Comparison of ENCODE assay signal across 25 cellular contexts in genomic region chr2:26527726-26528125, GRCh38. TPM values are rescaled to one million over a fixed set of nuclear protein-coding genes. Genes with fewer than 3 reads are reported as not detected.
DNase-seq lines count a peak whose midpoint lies in the region; ATAC-seq, FAIRE-seq and TF ChIP-seq lines count a peak whose summit lies in the region.
"Had no signal": no experiment of that assay in that cellular context is flagged by ENCODE, and none has a peak within 500 bp of the region (broad histone marks: within the 10 kb centered on the region; RNA-seq: fewer than 3 reads in every experiment).

No MANE protein-coding gene starts in this region.

- no peaks in the 10 kb centered on the region for H3K36me3 Mint-ChIP-seq in activated naive CD4-positive, alpha-beta T cell treated with anti-CD3 and anti-CD28 coated beads for 36 hours (ENCODE audit: low read depth)
- H3K36me3 Mint-ChIP-seq: CD4-positive, CD25-positive, alpha-beta regulatory T cell; CD8-positive, alpha-beta memory T cell had no signal

- DNase-seq in activated naive CD4-positive, alpha-beta T cell treated with anti-CD3 and anti-CD28 coated beads for 36 hours: peak; percentile 0
- no peak for DNase-seq in activated naive CD4-positive, alpha-beta T cell treated with Interleukin-2 at 50 U/mL for 16 hours
- DNase-seq in kidney (peak; percentile 37), posterior vena cava (ENCODE audit: low spot score) (peak; percentile 67), NCI-H1417 treated with DMSO at 0.1 percent for 48 hours (lab: John Stamatoyannopoulos, UW) (no peak), EL (no peak)
- DNase-seq: ACHN; C1 segment of cervical spinal cord; CD4-positive, CD25-positive, alpha-beta regulatory T cell; CD8-positive, alpha-beta memory T cell; COR-L47; DMS 273 treated with DMSO at 0.1 percent for 48 hours; DMS53; GDM1; GOT3; H7; HFFc6 had no signal

- no peak for FAIRE-seq in kidney (lab: Jason Lieb, UNC)
- FAIRE-seq: A204.1, GM12892, GM18507 had no signal

- no peaks in the 10 kb centered on the region for H3K27me3 Mint-ChIP-seq in activated naive CD4-positive, alpha-beta T cell treated with anti-CD3 and anti-CD28 coated beads for 36 hours (ENCODE audit: low read depth)
- H3K27me3 Mint-ChIP-seq: CD4-positive, CD25-positive, alpha-beta regulatory T cell had no signal

- CTCF ChIA-PET in activated naive CD4-positive, alpha-beta T cell treated with anti-CD3 and anti-CD28 coated beads for 36 hours (lab: Charles Lee): no interaction called here

- H3K9ac ChIP-seq in kidney (ENCODE audit: low read length in 2 of 2): no peak overlapping the region

- H3K4me1 ChIP-seq in kidney (ENCODE audit: control insufficient read depth in 1 of 2, insufficient read depth in 1 of 2, low read depth in 1 of 2, low read length in 2 of 2): no peaks in the 10 kb centered on the region
- H3K4me1 ChIP-seq: BE2C had no signal

- H3K9me3 ChIP-seq in kidney (ENCODE audit: control insufficient read depth in 1 of 2, low read length in 2 of 2): no peaks in the 10 kb centered on the region
- H3K9me3 ChIP-seq: BE2C had no signal

- no peak overlapping the region for H3K27ac ChIP-seq in kidney (ENCODE audit: low read depth in 2 of 2, low read length in 2 of 2)
- H3K27ac ChIP-seq: HL-60 had no signal

- TF ChIP-seq CTCF in kidney (IDR thresholded peaks at IDR 0.05; ENCODE audit: borderline replicate concordance, extremely low read depth, insufficient read depth): no peak

- no peak for ATAC-seq in GM18858 (IDR thresholded peaks at IDR 0.05; ENCODE audit: unreplicated experiment)
- ATAC-seq: HCT116 had no signal

- no peaks in the 10 kb centered on the region for H3K4me1 Mint-ChIP-seq in activated naive CD4-positive, alpha-beta T cell treated with anti-CD3 and anti-CD28 coated beads for 36 hours (ENCODE audit: low read depth)
- H3K4me1 Mint-ChIP-seq: CD4-positive, CD25-positive, alpha-beta regulatory T cell; CD8-positive, alpha-beta memory T cell had no signal

- no peaks in the 10 kb centered on the region for H3K9me3 Mint-ChIP-seq in activated naive CD4-positive, alpha-beta T cell treated with anti-CD3 and anti-CD28 coated beads for 36 hours
- H3K9me3 Mint-ChIP-seq: CD4-positive, CD25-positive, alpha-beta regulatory T cell; CD8-positive, alpha-beta memory T cell; HFFc6 had no signal

- no peaks in the 10 kb centered on the region for H3K36me3 ChIP-seq in kidney (ENCODE audit: control insufficient read depth in 1 of 2, insufficient read depth in 2 of 2, low read length in 2 of 2)
- H3K36me3 ChIP-seq: BE2C had no signal

- intact Hi-C loops in activated naive CD4-positive, alpha-beta T cell treated with anti-CD3 and anti-CD28 coated beads for 36 hours (cut with micrococcal nuclease): no loop called here
- intact Hi-C loops in kidney (cut with DNase I): no loop called here
- intact Hi-C loops in posterior vena cava (cut with DNase I): no loop called here

- no peak overlapping the region for H3K4me3 Mint-ChIP-seq in activated naive CD4-positive, alpha-beta T cell treated with anti-CD3 and anti-CD28 coated beads for 36 hours
- H3K4me3 Mint-ChIP-seq: CD4-positive, CD25-positive, alpha-beta regulatory T cell; CD8-positive, alpha-beta memory T cell; HFFc6 had no signal

- H3K27ac Mint-ChIP-seq in activated naive CD4-positive, alpha-beta T cell treated with anti-CD3 and anti-CD28 coated beads for 36 hours: no peak overlapping the region
- H3K27ac Mint-ChIP-seq: CD4-positive, CD25-positive, alpha-beta regulatory T cell; CD8-positive, alpha-beta memory T cell; HFFc6 had no signal

- H3K4me3 ChIP-seq in kidney (ENCODE audit: low read length in 2 of 2): no peak overlapping the region

RNA-seq across cellular contexts. Expression of gene OTOF, which starts 49.8 kb away (rescaled TPM):
- under 1 TPM; 0.45 to 0.52 TPM for total RNA-seq in activated naive CD4-positive, alpha-beta T cell treated with anti-CD3 and anti-CD28 coated beads for 36 hours
- total RNA-seq in kidney (0.16 TPM), posterior vena cava (under 1 TPM; 0.29 to 0.32 TPM)
- not detected for polyA plus RNA-seq in kidney (ENCODE audit: insufficient read depth, low read depth, low replicate concordance)
- total RNA-seq: HT1080 had no signal

Comparison
In these comparisons a context has a peak if more than half of its experiments do, and no peak if none do; other contexts are left out.
1. DNase-seq: peak in activated naive CD4-positive, alpha-beta T cell treated with anti-CD3 and anti-CD28 coated beads for 36 hours (single experiment), kidney (single experiment) and posterior vena cava (single experiment); none in activated naive CD4-positive, alpha-beta T cell treated with Interleukin-2 at 50 U/mL for 16 hours (single experiment), NCI-H1417 treated with DMSO at 0.1 percent for 48 hours (single experiment) and EL (single experiment).